15 cellular contexts compared by ENCODE assay signal in the genomic region with DNA sequence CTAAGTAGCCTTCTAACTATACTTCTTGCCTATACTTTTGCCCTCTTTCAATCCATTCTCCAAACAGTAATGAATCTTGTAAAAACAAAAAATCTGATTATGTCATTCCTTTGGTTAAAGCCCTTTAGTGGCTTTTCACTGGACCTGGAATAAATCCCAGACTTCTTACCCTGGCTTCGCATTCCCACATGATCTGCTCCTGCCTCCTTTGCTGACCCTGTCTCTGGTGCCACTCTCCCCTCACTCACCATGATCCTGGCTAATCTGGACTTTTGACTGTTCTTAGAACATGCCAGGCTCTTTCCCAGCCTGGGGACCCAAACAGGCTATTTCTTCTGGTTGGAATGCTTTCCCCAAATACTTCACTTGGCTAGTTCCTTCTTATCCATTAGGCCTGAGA. TPM values are rescaled to one million over a fixed set of nuclear protein-coding genes. Genes with fewer than 3 reads are reported as not detected.
A peak's percentile ranks its signal among the peaks of the same experiment; 100 is the strongest.
DNase-seq lines count a peak whose midpoint lies in the region; ATAC-seq and TF ChIP-seq lines count a peak whose summit lies in the region.
"Had no signal": no experiment of that assay in that cellular context is flagged by ENCODE, and none has a peak within 500 bp of the region (broad histone marks: within the 10 kb centered on the region; RNA-seq: fewer than 3 reads in every experiment).

No MANE protein-coding gene starts in this region.

- CTCF ChIA-PET in mammary epithelial cell (lab: Charles Lee; ENCODE audit: low non-redundant PET) = no interaction called here

- peak overlapping the region; percentile 28 for H2AFZ ChIP-seq in mammary epithelial cell (ENCODE audit: low read depth, low read length)

- dilution Hi-C loops in mammary epithelial cell (cut with HindIII; ENCODE audit: low sequenced_read_pairs) = no loop called here

- no peak overlapping the region for H3K4me2 ChIP-seq in mammary epithelial cell (ENCODE audit: insufficient read depth, low read depth, low read length)
- H3K4me2 ChIP-seq: BLaER1 treated with 17β-estradiol and CSF1 and Interleukin-3, amounts not matched to agents 10 nM and 100 nM had no signal

- DNase-seq in mammary epithelial cell (no peak), breast epithelium (ENCODE audit: low spot score in 2 of 2) (no peak), astrocyte of the hippocampus (ENCODE audit: low read depth, low spot score) (peak; percentile 45), right lobe of liver (no peak), retinal pigment epithelial cell (ENCODE audit: low read depth) (peak; percentile 59), GM13977 (ENCODE audit: low spot score) (no peak), NCI-H510A (lab: John Stamatoyannopoulos, UW) (no peak)
- DNase-seq: Calu3; CD8-positive, alpha-beta T cell; DMS79 treated with DMSO at 0.1 percent for 48 hours; EL; H9 had no signal

- WGBS in mammary epithelial cell (ENCODE audit: low coverage, missing lambda C conversion rate) = 29% methylated on average over 1 of the region's 1 CpG
- 50% methylated on average over 1 of the region's 1 CpG for WGBS in right lobe of liver (ENCODE audit: insufficient coverage, low coverage, low lambda C conversion rate, missing lambda C conversion rate)

- no peak overlapping the region for H3K4me3 ChIP-seq in mammary epithelial cell (replicated peaks in 1 of 3; ENCODE audit: insufficient read depth in 1 of 3, low read depth in 2 of 3, low read length in 3 of 3)
- no peak overlapping the region for H3K4me3 ChIP-seq in breast epithelium
- no peak overlapping the region for H3K4me3 ChIP-seq in right lobe of liver
- H3K4me3 ChIP-seq in retinal pigment epithelial cell (ENCODE audit: low read length) = no peak overlapping the region
- H3K4me3 ChIP-seq: BLaER1 treated with 17β-estradiol and CSF1 and Interleukin-3, amounts not matched to agents 10 nM and 100 nM; GM12878 had no signal

- no peaks in the 10 kb centered on the region for H3K79me2 ChIP-seq in mammary epithelial cell (ENCODE audit: insufficient read depth, low read length)

- intact Hi-C loops in mammary epithelial cell (cut with micrococcal nuclease) (no loop called here), breast epithelium (cut with DNase I; ENCODE audit: low total_unique reads) (no loop called here), right lobe of liver (cut with DNase I) (no loop called here)

- TF ChIP-seq POLR2A in breast epithelium (IDR thresholded peaks at IDR 0.05) (no peak), right lobe of liver (IDR thresholded peaks at IDR 0.05) (no peak)

- H3K9me3 ChIP-seq in mammary epithelial cell (replicated peaks; ENCODE audit: insufficient read depth, low read length) = no peaks in the 10 kb centered on the region
- H3K9me3 ChIP-seq in breast epithelium = no peaks in the 10 kb centered on the region
- no peaks in the 10 kb centered on the region for H3K9me3 ChIP-seq in right lobe of liver
- H3K9me3 ChIP-seq: BLaER1 treated with 17β-estradiol and CSF1 and Interleukin-3, amounts not matched to agents 10 nM and 100 nM had no signal

- no peak overlapping the region for H3K9ac ChIP-seq in mammary epithelial cell (ENCODE audit: insufficient read depth, low read length)
- H3K9ac ChIP-seq: BLaER1 treated with 17β-estradiol and CSF1 and Interleukin-3, amounts not matched to agents 10 nM and 100 nM had no signal

- in situ Hi-C loops in mammary epithelial cell (cut with MboI; ENCODE audit: low sequenced_read_pairs in 2 of 2) (no loop called here), GM13977 (cut with MboI; ENCODE audit: low pct_unique_long_range_greater_than_20kb, low sequenced_read_pairs, unreplicated experiment) (no loop called here)

- H3K27me3 ChIP-seq in mammary epithelial cell (ENCODE audit: insufficient read depth, low read length) (no peaks in the 10 kb centered on the region), breast epithelium (no peaks in the 10 kb centered on the region), right lobe of liver (no peaks in the 10 kb centered on the region)
- H3K27me3 ChIP-seq: BLaER1 treated with 17β-estradiol and CSF1 and Interleukin-3, amounts not matched to agents 10 nM and 100 nM had no signal

- no TSS peak for BruUV-seq in mammary epithelial cell (replicated peaks; lab: Mats Ljungman, UMichigan)

- peak in 3 of 4 donors; percentile 38 to 68 (median 39) for ATAC-seq in right lobe of liver
- ATAC-seq in GM19324 (IDR thresholded peaks at IDR 0.05; ENCODE audit: low FRiP score, unreplicated experiment) = no peak
- ATAC-seq: CD8-positive, alpha-beta T cell; GM12878 had no signal

- no peak for TF ChIP-seq CTCF in mammary epithelial cell (conservative IDR thresholded peaks at IDR 0.05 in 1 of 2, IDR thresholded peaks at IDR 0.05 in 1 of 2; ENCODE audit: extremely low read depth in 1 of 2, insufficient read depth in 1 of 2, low read depth in 1 of 2, low read length in 2 of 2)
- no peak for TF ChIP-seq CTCF in breast epithelium (IDR thresholded peaks at IDR 0.05)
- no peak for TF ChIP-seq CTCF in right lobe of liver (IDR thresholded peaks at IDR 0.05)
- TF ChIP-seq CTCF in retinal pigment epithelial cell (conservative IDR thresholded peaks at IDR 0.05; ENCODE audit: low read depth, low read length) = no peak
- TF ChIP-seq CTCF in GM13977 (IDR thresholded peaks at IDR 0.05; ENCODE audit: extremely low read depth, insufficient read depth, missing control alignments) = no peak

- no peaks in the 10 kb centered on the region for H3K36me3 ChIP-seq in mammary epithelial cell (ENCODE audit: insufficient read depth, low read length)
- H3K36me3 ChIP-seq in breast epithelium = no peaks in the 10 kb centered on the region
- H3K36me3 ChIP-seq in right lobe of liver = peaks cover 0 to 16% (median 5%) of the 10 kb centered on the region in 4 donors
- H3K36me3 ChIP-seq: BLaER1 treated with 17β-estradiol and CSF1 and Interleukin-3, amounts not matched to agents 10 nM and 100 nM had no signal

- H3K27ac ChIP-seq in mammary epithelial cell (ENCODE audit: insufficient read depth, low read depth, low read length) = no peak overlapping the region
- no peak overlapping the region for H3K27ac ChIP-seq in breast epithelium
- H3K27ac ChIP-seq in right lobe of liver = no peak overlapping the region
- H3K27ac ChIP-seq: BLaER1 treated with 17β-estradiol and CSF1 and Interleukin-3, amounts not matched to agents 10 nM and 100 nM had no signal

- peaks cover 3% of the 10 kb centered on the region for H3K4me1 ChIP-seq in mammary epithelial cell (ENCODE audit: insufficient read depth, low read length)
- H3K4me1 ChIP-seq in breast epithelium = no peaks in the 10 kb centered on the region
- H3K4me1 ChIP-seq in right lobe of liver = peaks cover 0 to 11% (median 5%) of the 10 kb centered on the region in 4 donors
- H3K4me1 ChIP-seq: BLaER1 treated with 17β-estradiol and CSF1 and Interleukin-3, amounts not matched to agents 10 nM and 100 nM had no signal

- H4K20me1 ChIP-seq in mammary epithelial cell (ENCODE audit: insufficient read depth, low read length) = no peaks in the 10 kb centered on the region
- H4K20me1 ChIP-seq: BLaER1 treated with 17β-estradiol and CSF1 and Interleukin-3, amounts not matched to agents 10 nM and 100 nM had no signal

RNA-seq across cellular contexts. Expression of gene MIA2, which starts 7.9 kb away (rescaled TPM):
- 10 to 100 TPM; 39.0 to 39.3 TPM for total RNA-seq in mammary epithelial cell
- 13.7 TPM for polyA plus RNA-seq in mammary epithelial cell
- 22.0 TPM for polyA minus RNA-seq in mammary epithelial cell
- 10 to 100 TPM; 19.5 to 37.0 (median 23.3) TPM for total RNA-seq in breast epithelium
- 10 to 100 TPM; 58.7 to 90.8 (median 73.6) TPM for total RNA-seq in right lobe of liver

Comparison
In these comparisons a context has a peak if more than half of its experiments do, and no peak if none do; other contexts are left out.
1. DNase-seq: peak in astrocyte of the hippocampus (single experiment) and retinal pigment epithelial cell (single experiment); none in mammary epithelial cell (single experiment), breast epithelium (0 of 2), right lobe of liver (0 of 3), GM13977 (single experiment) and NCI-H510A (single experiment).